In genomic region chr1:151516031-151516511, GRCh38 we compare ENCODE assay signal across 17 cellular contexts. TPM values are rescaled to one million over a fixed set of nuclear protein-coding genes. Genes with fewer than 3 reads are reported as not detected.
DNase-seq lines count a peak whose midpoint lies in the region; ATAC-seq and TF ChIP-seq lines count a peak whose summit lies in the region.
"Had no signal": no experiment of that assay in that cellular context is flagged by ENCODE, and none has a peak within 500 bp of the region (broad histone marks: within the 10 kb centered on the region; RNA-seq: fewer than 3 reads in every experiment).

No MANE protein-coding gene starts in this region.

- no peak overlapping the region for H4K8ac ChIP-seq in H9 (replicated peaks; ENCODE audit: insufficient read length, low read depth, low read length)

- no peak overlapping the region for H2BK12ac ChIP-seq in H9 (ENCODE audit: insufficient read length, low read depth, low read length)

- peaks cover 17% of the 10 kb centered on the region for H3K23me2 ChIP-seq in H9 (ENCODE audit: insufficient read length, low read depth, low read length, poor library complexity, severe bottlenecking)

- H3K27me3 Mint-ChIP-seq in H9 (ENCODE audit: low read depth), result no peaks in the 10 kb centered on the region
- H3K27me3 Mint-ChIP-seq in progenitor cell of endocrine pancreas, result no peaks in the 10 kb centered on the region
- H3K27me3 Mint-ChIP-seq: activated CD4-positive, alpha-beta memory T cell treated with anti-CD3 and anti-CD28 coated beads for 36 hours had no signal

- H3K9me3 Mint-ChIP-seq in H9, result no peaks in the 10 kb centered on the region
- H3K9me3 Mint-ChIP-seq in progenitor cell of endocrine pancreas (ENCODE audit: low read depth), result no peaks in the 10 kb centered on the region
- H3K9me3 Mint-ChIP-seq: activated CD4-positive, alpha-beta memory T cell treated with anti-CD3 and anti-CD28 coated beads for 36 hours; activated T-helper 1 cell treated with anti-CD3 and anti-CD28 coated beads, Interleukin-12 subunit alpha, Interleukin-12 subunit beta, Interleukin-2, Interleukin-4 antibody, amounts not matched to agents 30 ng/mL and 10 ng/mL and 1 ng/mL, durations not matched to agents 14 hours and 24 hours and 36 hours; HFFc6; IgD-negative memory B cell had no signal

- H3K9me3 ChIP-seq in H9 (ENCODE audit: control insufficient read depth, low read depth, low read length), result no peaks in the 10 kb centered on the region
- H3K9me3 ChIP-seq: ovary had no signal

- no peak overlapping the region for H3K4ac ChIP-seq in H9 (ENCODE audit: low read depth, low read length)

- no peak overlapping the region for H3K23ac ChIP-seq in H9 (ENCODE audit: insufficient read length, low read depth, low read length)

- no peak overlapping the region for H2BK120ac ChIP-seq in H9 (ENCODE audit: low read depth, low read length, poor library complexity, severe bottlenecking)

- H3K56ac ChIP-seq in H9 (ENCODE audit: insufficient read length, low read depth, low read length), result no peak overlapping the region

- peak overlapping the region; percentile 0 for H3K18ac ChIP-seq in H9 (ENCODE audit: insufficient read length, low read depth, low read length)

- no peak for ATAC-seq in HG03442 (IDR thresholded peaks at IDR 0.05; ENCODE audit: unreplicated experiment)

- H3K4me1 ChIP-seq in H9 (ENCODE audit: insufficient read depth, low read length), result peaks cover 15% of the 10 kb centered on the region; the same call in 1 of the 2 replicates

- H3K14ac ChIP-seq in H9 (ENCODE audit: insufficient read depth, low read length), result no peak overlapping the region

- peak overlapping the region; percentile 31 for H3K27ac ChIP-seq in H9 (ENCODE audit: insufficient read length, low read depth, low read length)
- H3K27ac ChIP-seq in RWPE1, result no peak overlapping the region
- H3K27ac ChIP-seq: ovary had no signal

- no peak overlapping the region for H4K91ac ChIP-seq in H9 (ENCODE audit: insufficient read length, low read depth, low read length)

- no peak overlapping the region for H2BK5ac ChIP-seq in H9 (ENCODE audit: insufficient read length, low read length)

- H3K27ac Mint-ChIP-seq in H9 (peak overlapping the region; percentile 52 to 95 (median 94); a peak in 5 of 7 replicates), progenitor cell of endocrine pancreas (peak overlapping the region; percentile 94)
- H3K27ac Mint-ChIP-seq: activated CD4-positive, alpha-beta memory T cell treated with anti-CD3 and anti-CD28 coated beads for 36 hours; activated T-helper 1 cell treated with anti-CD3 and anti-CD28 coated beads, Interleukin-12 subunit alpha, Interleukin-12 subunit beta, Interleukin-2, Interleukin-4 antibody, amounts not matched to agents 30 ng/mL and 10 ng/mL and 1 ng/mL, durations not matched to agents 14 hours and 24 hours and 36 hours; HFFc6; IgD-negative memory B cell had no signal

- no peaks in the 10 kb centered on the region for H4K20me1 ChIP-seq in H9 (ENCODE audit: control insufficient read depth, insufficient read depth, insufficient read length)

- no peak overlapping the region for H2BK20ac ChIP-seq in H9 (ENCODE audit: low read depth, low read length, poor library complexity, severe bottlenecking)

- H3K9ac ChIP-seq in H9 (ENCODE audit: extremely low read depth, insufficient read length, low read length), result no peak overlapping the region

- H4K5ac ChIP-seq in H9 (ENCODE audit: insufficient read length, low read depth, low read length), result no peak overlapping the region

- peaks cover 2% of the 10 kb centered on the region; the same call in 1 of the 2 replicates for H3K79me2 ChIP-seq in H9 (ENCODE audit: insufficient read depth, low read length)

- no peak overlapping the region for H3K4me2 ChIP-seq in H9 (ENCODE audit: insufficient read depth, insufficient read length, low read length)

- H2BK15ac ChIP-seq in H9 (ENCODE audit: low read depth, low read length), result no peak overlapping the region

- no peak overlapping the region for H2AK5ac ChIP-seq in H9 (ENCODE audit: insufficient read length, low read length)

- no peak overlapping the region for H2AFZ ChIP-seq in H9 (ENCODE audit: low read length)

- H3K4me3 Mint-ChIP-seq in H9 (no peak overlapping the region), progenitor cell of endocrine pancreas (ENCODE audit: low read depth) (no peak overlapping the region)
- H3K4me3 Mint-ChIP-seq: activated CD4-positive, alpha-beta memory T cell treated with anti-CD3 and anti-CD28 coated beads for 36 hours; activated T-helper 1 cell treated with anti-CD3 and anti-CD28 coated beads, Interleukin-12 subunit alpha, Interleukin-12 subunit beta, Interleukin-2, Interleukin-4 antibody, amounts not matched to agents 30 ng/mL and 10 ng/mL and 1 ng/mL, durations not matched to agents 14 hours and 24 hours and 36 hours; HFFc6; IgD-negative memory B cell had no signal

- no peaks in the 10 kb centered on the region for H3K27me3 ChIP-seq in H9 (ENCODE audit: insufficient read depth, low read length)
- H3K27me3 ChIP-seq: ovary had no signal

- DNase-seq in H9 (peak; percentile 67), RWPE1 (ENCODE audit: low spot score) (peak; percentile 59), iPS-NIHi7 (ENCODE audit: extremely low spot score) (peak; percentile 49), progenitor cell of endocrine pancreas (ENCODE audit: low spot score, unreplicated experiment) (no peak), COLO668 (lab: John Stamatoyannopoulos, UW; ENCODE audit: unreplicated experiment) (no peak), NCI-H82 (lab: John Stamatoyannopoulos, UW) (no peak)
- no peak for DNase-seq in activated T-cell treated with anti-CD3 and anti-CD28 coated beads, Interleukin-2, amount 50 U/mL, for 1 hour
- DNase-seq: activated CD4-positive, alpha-beta memory T cell treated with anti-CD3 and anti-CD28 coated beads for 36 hours; amniotic stem cell; HFFc6; NCI-H1092 treated with DMSO at 0.1 percent for 48 hours; ovary; stimulated activated naive CD4-positive, alpha-beta T cell treated with Interleukin-2 at 50 U/mL for 16 hours had no signal

- no peak for TF ChIP-seq CTCF in H9 (conservative IDR thresholded peaks at IDR 0.05)
- no peak for TF ChIP-seq CTCF in RWPE1 (conservative IDR thresholded peaks at IDR 0.05; ENCODE audit: low read depth)
- TF ChIP-seq CTCF in progenitor cell of endocrine pancreas (IDR thresholded peaks at IDR 0.05; ENCODE audit: unreplicated experiment), result no peak

- POLR2A ChIA-PET in RWPE1 (lab: Yijun Ruan, JAX; ENCODE audit: low non-redundant PET), result interaction anchor here (0.6 kb wide), 1 partner anchor 37 kb away, joined by 3 read pairs; no protein-coding TSS in a partner anchor

- peaks cover 5% of the 10 kb centered on the region for H3K79me1 ChIP-seq in H9 (ENCODE audit: insufficient read depth, low read depth, low read length, poor library complexity, severe bottlenecking)

- H3K36me3 Mint-ChIP-seq in H9 (ENCODE audit: insufficient read depth in 1 of 3, low read depth in 3 of 3) (peaks cover 10 to 27% (median 26%) of the 10 kb centered on the region in 3 experiments), progenitor cell of endocrine pancreas (ENCODE audit: insufficient read depth) (peaks cover 16% of the 10 kb centered on the region)
- H3K36me3 Mint-ChIP-seq: activated CD4-positive, alpha-beta memory T cell treated with anti-CD3 and anti-CD28 coated beads for 36 hours; IgD-negative memory B cell had no signal

- WGBS in H9 (ENCODE audit: extremely low coverage, insufficient read length, low lambda C conversion rate), result no CpG with 5 or more reads among the region's 1 CpG

- CTCF ChIA-PET in RWPE1 (lab: Yijun Ruan, JAX), result interaction anchor here (0.5 to 0.6 kb wide), 3 partner anchors 8 to 150 kb away, joined by 3 to 4 read pairs (median 3); no protein-coding TSS in a partner anchor

- H3T11ph ChIP-seq in H9 (ENCODE audit: low read length), result no peak overlapping the region

- H3K4me1 Mint-ChIP-seq in H9, result peaks cover 40 to 52% of the 10 kb centered on the region in 2 experiments
- H3K4me1 Mint-ChIP-seq in progenitor cell of endocrine pancreas (ENCODE audit: low read depth), result peaks cover 37% of the 10 kb centered on the region

RNA-seq across cellular contexts. Expression of gene CGN, which starts 4.9 kb away (rescaled TPM):
- total RNA-seq in H9 (2021), result 29.9 and 30.9 TPM in 2 replicates
- 127 and 128 TPM in 2 replicates for total RNA-seq in progenitor cell of endocrine pancreas
- total RNA-seq: myocyte had no signal

RNA-seq across cellular contexts. Expression of gene TUFT1, which starts 24.0 kb away (rescaled TPM):
- total RNA-seq in H9 (2021) (6.2 and 6.5 TPM in 2 replicates), progenitor cell of endocrine pancreas (12.5 and 14.4 TPM in 2 replicates)

RNA-seq across cellular contexts. Expression of gene POGZ, which starts 56.8 kb away (rescaled TPM):
- 93.0 and 102 TPM in 2 replicates for total RNA-seq in H9 (2021)
- 188 and 189 TPM in 2 replicates for total RNA-seq in progenitor cell of endocrine pancreas

Comparison
In these comparisons a context has a peak if more than half of its experiments do, and no peak if none do; other contexts are left out.
1. DNase-seq: peak in H9 (single experiment), RWPE1 (single experiment) and iPS-NIHi7 (single experiment); none in progenitor cell of endocrine pancreas (single experiment), COLO668 (single experiment), activated T-cell treated with anti-CD3 and anti-CD28 coated beads, Interleukin-2, amount 50 U/mL, for 1 hour (single experiment) and NCI-H82 (single experiment).